11 cellular contexts compared by ENCODE assay signal in genomic region chr6:127457444-127458064, GRCh38. TPM values are rescaled to one million over a fixed set of nuclear protein-coding genes. Genes with fewer than 3 reads are reported as not detected.
DNase-seq lines count a peak whose midpoint lies in the region; ATAC-seq, FAIRE-seq and TF ChIP-seq lines count a peak whose summit lies in the region.
"Had no signal": no experiment of that assay in that cellular context is flagged by ENCODE, and none has a peak within 500 bp of the region (broad histone marks: within the 10 kb centered on the region; RNA-seq: fewer than 3 reads in every experiment).

No MANE protein-coding gene starts in this region.

- no peaks in the 10 kb centered on the region for H3K36me3 Mint-ChIP-seq in stimulated activated naive B cell treated with anti-CD40 and anti-IgM and Interleukin-4, amounts not matched to agents 10 μg/mL and 1 μg/mL and 100 μg/mL, for 72 hours

- no peaks in the 10 kb centered on the region for H3K9me3 Mint-ChIP-seq in stimulated activated naive B cell treated with anti-CD40 and anti-IgM and Interleukin-4, amounts not matched to agents 10 μg/mL and 1 μg/mL and 100 μg/mL, for 72 hours

- H3K27me3 Mint-ChIP-seq in stimulated activated naive B cell treated with anti-CD40 and anti-IgM and Interleukin-4, amounts not matched to agents 10 μg/mL and 1 μg/mL and 100 μg/mL, for 72 hours: peaks cover 0 to 2% of the 10 kb centered on the region in 2 donors

- H3K27ac Mint-ChIP-seq in stimulated activated naive B cell treated with anti-CD40 and anti-IgM and Interleukin-4, amounts not matched to agents 10 μg/mL and 1 μg/mL and 100 μg/mL, for 72 hours: no peak overlapping the region

- H3K79me2 ChIP-seq in hepatocyte: no peaks in the 10 kb centered on the region

- H3K4me1 ChIP-seq in adipocyte (ENCODE audit: control insufficient read depth, insufficient read depth, low read length) (peaks cover 39% of the 10 kb centered on the region), hepatocyte (ENCODE audit: insufficient read depth) (peaks cover 11% of the 10 kb centered on the region), ascending aorta (no peaks in the 10 kb centered on the region), small intestine (ENCODE audit: control insufficient read depth in 2 of 2, insufficient read depth in 1 of 2, low read depth in 1 of 2, low read length in 1 of 2) (no peaks in the 10 kb centered on the region)

- H4K20me1 ChIP-seq in hepatocyte (ENCODE audit: insufficient read depth, poor library complexity, severe bottlenecking): no peaks in the 10 kb centered on the region

- peak overlapping the region; percentile 58 for H3K27ac ChIP-seq in HL-60 (replicated peaks)
- peak overlapping the region; percentile 42 for H3K27ac ChIP-seq in hepatocyte
- H3K27ac ChIP-seq in WERI-Rb-1: no peak overlapping the region
- H3K27ac ChIP-seq in ascending aorta: peak overlapping the region in 1 of 2 donors; percentile 32
- peak overlapping the region in 1 of 2 donors; percentile 22 for H3K27ac ChIP-seq in small intestine (ENCODE audit: low read depth in 1 of 2, low read length in 1 of 2)

- H3K9me2 ChIP-seq in hepatocyte (replicated peaks; ENCODE audit: insufficient read depth): no peaks in the 10 kb centered on the region

- DNase-seq in HL-60 (ENCODE audit: low read depth in 1 of 2, low spot score in 1 of 2) (peak; percentile 85 to 87), adipocyte (ENCODE audit: low read depth) (peak; percentile 87), hepatocyte (ENCODE audit: low spot score) (no peak), WERI-Rb-1 (no peak), ascending aorta (ENCODE audit: low spot score in 2 of 2) (no peak), small intestine (no peak)
- DNase-seq in stimulated activated naive B cell treated with anti-CD40 and anti-IgM and Interleukin-4, amounts not matched to agents 10 μg/mL and 1 μg/mL and 100 μg/mL, for 72 hours: no peak
- DNase-seq: DMS79 treated with DMSO at 0.1 percent for 48 hours, NCI-H82 had no signal

- intact Hi-C loops in ascending aorta (cut with DNase I): loop anchor here (2.0 kb wide), 1 partner anchor 115 kb away; the partner anchor contains the start of gene ECHDC1

- H3K4me3 ChIP-seq in HL-60 (replicated peaks; ENCODE audit: insufficient read depth, low read length) (no peak overlapping the region), adipocyte (ENCODE audit: low read length) (peak overlapping the region; percentile 81), hepatocyte (no peak overlapping the region), WERI-Rb-1 (ENCODE audit: low read depth, low read length) (no peak overlapping the region), ascending aorta (peak overlapping the region in 1 of 2 donors; percentile 55), small intestine (ENCODE audit: low read depth in 1 of 2, low read length in 2 of 2) (no peak overlapping the region)

- no peaks in the 10 kb centered on the region for H3K27me3 ChIP-seq in HL-60 (ENCODE audit: insufficient read depth, poor library complexity, severe bottlenecking)
- no peaks in the 10 kb centered on the region for H3K27me3 ChIP-seq in adipocyte (replicated peaks; ENCODE audit: control insufficient read depth, insufficient read depth, low read length)
- H3K27me3 ChIP-seq in hepatocyte: no peaks in the 10 kb centered on the region
- H3K27me3 ChIP-seq in WERI-Rb-1 (ENCODE audit: insufficient read depth, low read depth, severe bottlenecking): no peaks in the 10 kb centered on the region
- no peaks in the 10 kb centered on the region for H3K27me3 ChIP-seq in ascending aorta
- no peaks in the 10 kb centered on the region for H3K27me3 ChIP-seq in small intestine (ENCODE audit: control insufficient read depth in 2 of 2, insufficient read depth in 2 of 2, low read length in 2 of 2)

- peak overlapping the region; percentile 86 for H3K9ac ChIP-seq in adipocyte (ENCODE audit: low read length)

- no peak overlapping the region for H2AFZ ChIP-seq in hepatocyte

- peak overlapping the region; percentile 60 for H3K4me2 ChIP-seq in hepatocyte

- TF ChIP-seq CTCF in HL-60 (IDR thresholded peaks at IDR 0.05; ENCODE audit: insufficient read depth, low read length): no peak
- TF ChIP-seq CTCF in hepatocyte (IDR thresholded peaks at IDR 0.05; ENCODE audit: poor library complexity): no peak
- TF ChIP-seq CTCF in WERI-Rb-1 (IDR thresholded peaks at IDR 0.05; ENCODE audit: low read depth, low read length): no peak
- no peak for TF ChIP-seq CTCF in ascending aorta (IDR thresholded peaks at IDR 0.05)

- WGBS in hepatocyte (ENCODE audit: low lambda C conversion rate, missing lambda C conversion rate): 80% methylated on average over 3 of the region's 3 CpGs
- WGBS in small intestine, 3 donors: 46 to 76% (median 55%) methylated on average over 3 of the region's 3 CpGs

- ATAC-seq in stimulated activated naive B cell treated with anti-CD40 and anti-IgM and Interleukin-4, amounts not matched to agents 10 μg/mL and 1 μg/mL and 100 μg/mL, for 72 hours (replicated peaks): peak; percentile 27 to 34
- no peak for ATAC-seq in HG02610 (IDR thresholded peaks at IDR 0.05; ENCODE audit: unreplicated experiment)

- H3K4me1 Mint-ChIP-seq in stimulated activated naive B cell treated with anti-CD40 and anti-IgM and Interleukin-4, amounts not matched to agents 10 μg/mL and 1 μg/mL and 100 μg/mL, for 72 hours: no peaks in the 10 kb centered on the region

- no peak overlapping the region for H3K4me3 Mint-ChIP-seq in stimulated activated naive B cell treated with anti-CD40 and anti-IgM and Interleukin-4, amounts not matched to agents 10 μg/mL and 1 μg/mL and 100 μg/mL, for 72 hours

- H3K36me3 ChIP-seq in adipocyte (ENCODE audit: control insufficient read depth, insufficient read depth, low read length, severe bottlenecking) (no peaks in the 10 kb centered on the region), hepatocyte (replicated peaks; ENCODE audit: insufficient read depth, low read depth) (no peaks in the 10 kb centered on the region), WERI-Rb-1 (peaks cover 25% of the 10 kb centered on the region), ascending aorta (no peaks in the 10 kb centered on the region), small intestine (ENCODE audit: control insufficient read depth in 2 of 2, insufficient read depth in 2 of 2, low read length in 2 of 2) (no peaks in the 10 kb centered on the region)

- H3K9me3 ChIP-seq in adipocyte (ENCODE audit: control insufficient read depth, low read length): no peaks in the 10 kb centered on the region
- H3K9me3 ChIP-seq in hepatocyte (ENCODE audit: low read depth): no peaks in the 10 kb centered on the region
- no peaks in the 10 kb centered on the region for H3K9me3 ChIP-seq in WERI-Rb-1 (ENCODE audit: severe bottlenecking)
- no peaks in the 10 kb centered on the region for H3K9me3 ChIP-seq in ascending aorta
- no peaks in the 10 kb centered on the region for H3K9me3 ChIP-seq in small intestine (ENCODE audit: control insufficient read depth, low read depth)

- FAIRE-seq in small intestine (lab: Jason Lieb, UNC): no peak

RNA-seq across cellular contexts. Expression of gene KIAA0408, which starts 1.6 kb away (rescaled TPM):
- total RNA-seq in hepatocyte (6.4 and 7.4 TPM in 2 replicates), ascending aorta (not detected)
- polyA plus RNA-seq in hepatocyte (1.8 and 2.1 TPM in 2 replicates), small intestine (1 to 10 TPM in 2 of 3 donors, not detected in 1; 1.1 to 2.0 TPM)
- total RNA-seq: lung microvascular endothelial cell had no signal

Comparison
In these comparisons a context has a peak if more than half of its experiments do, and no peak if none do; other contexts are left out.
1. DNase-seq: peak in HL-60 (2 of 2) and adipocyte (single experiment); none in hepatocyte (single experiment), stimulated activated naive B cell treated with anti-CD40 and anti-IgM and Interleukin-4, amounts not matched to agents 10 μg/mL and 1 μg/mL and 100 μg/mL, for 72 hours (single experiment), WERI-Rb-1 (single experiment), ascending aorta (0 of 2) and small intestine (single experiment).